ENCODE assay signal across 8 cellular contexts in the genomic region with DNA sequence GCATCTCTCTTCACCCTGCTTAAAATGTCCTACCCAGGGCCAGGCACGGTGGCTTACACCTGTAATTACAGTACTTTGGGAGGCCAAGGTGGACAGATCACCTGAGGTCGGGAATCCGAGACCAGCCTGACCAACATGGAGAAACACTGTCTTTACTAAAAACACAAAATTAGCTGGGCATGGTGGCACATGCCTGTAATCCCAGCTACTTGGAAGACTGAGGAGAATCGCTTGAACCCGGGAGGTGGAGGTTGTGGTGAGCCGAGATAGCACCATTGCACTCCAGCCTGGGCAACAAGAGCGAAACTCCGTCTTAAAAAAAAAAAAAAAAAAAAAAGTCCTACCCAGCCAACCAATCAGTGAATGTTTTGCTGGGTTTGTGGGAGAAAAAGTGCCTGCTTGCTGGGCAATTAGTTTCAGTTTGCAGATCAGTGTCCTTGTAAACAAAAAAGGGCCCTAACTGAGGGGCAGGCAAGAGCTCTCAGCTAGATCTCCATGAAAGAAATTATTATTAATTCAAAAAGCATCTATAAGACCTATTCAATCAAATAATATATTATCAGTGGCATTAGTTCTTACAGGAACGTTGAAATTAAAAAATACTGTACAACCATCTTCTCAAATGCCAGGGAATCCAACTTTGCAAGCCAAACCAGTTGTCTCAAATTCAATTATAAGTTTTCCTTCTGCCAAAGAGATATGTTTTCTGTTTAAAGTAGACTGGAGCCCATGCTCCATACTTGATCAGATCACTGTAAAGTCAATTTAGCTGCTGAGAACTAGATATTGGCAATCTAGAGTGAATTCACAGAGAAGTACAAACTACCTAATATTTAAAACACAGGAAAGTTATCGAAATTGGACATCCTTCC. TPM values are rescaled to one million over a fixed set of nuclear protein-coding genes. Genes with fewer than 3 reads are reported as not detected.
A peak's percentile ranks its signal among the peaks of the same experiment; 100 is the strongest.
DNase-seq lines count a peak whose midpoint lies in the region; ATAC-seq and TF ChIP-seq lines count a peak whose summit lies in the region.

No MANE protein-coding gene starts in this region.

- H2AFZ ChIP-seq in KMS-11 (ENCODE audit: low read depth): peak overlapping the region; percentile 56

- H3K27me3 Mint-ChIP-seq in CD4-positive, CD25-positive, alpha-beta regulatory T cell: no peaks in the 10 kb centered on the region
- H3K27me3 Mint-ChIP-seq in activated CD4-positive, alpha-beta memory T cell treated with anti-CD3 and anti-CD28 coated beads, Interleukin-2, amount 10 ng/mL, durations not matched to agents 7 days and 5 days: no peaks in the 10 kb centered on the region

- H3K4me1 Mint-ChIP-seq in CD4-positive, CD25-positive, alpha-beta regulatory T cell: peaks cover 19 to 51% (median 36%) of the 10 kb centered on the region in 4 donors
- H3K4me1 Mint-ChIP-seq in activated CD4-positive, alpha-beta memory T cell treated with anti-CD3 and anti-CD28 coated beads, Interleukin-2, amount 10 ng/mL, durations not matched to agents 7 days and 5 days: peaks cover 43% of the 10 kb centered on the region

- peak overlapping the region; percentile 51 to 96 (median 81) for H3K4me3 Mint-ChIP-seq in CD4-positive, CD25-positive, alpha-beta regulatory T cell
- peak overlapping the region; percentile 59 for H3K4me3 Mint-ChIP-seq in activated CD4-positive, alpha-beta memory T cell treated with anti-CD3 and anti-CD28 coated beads, Interleukin-2, amount 10 ng/mL, durations not matched to agents 7 days and 5 days

- no peak for TF ChIP-seq CTCF in KMS-11 (conservative IDR thresholded peaks at IDR 0.05; ENCODE audit: low read depth, low read length)

- peak overlapping the region; percentile 58 for H3K4me2 ChIP-seq in KMS-11

- DNase-seq in CD4-positive, CD25-positive, alpha-beta regulatory T cell: peak; percentile 15 to 67 (median 50)
- DNase-seq in activated CD4-positive, alpha-beta memory T cell treated with anti-CD3 and anti-CD28 coated beads, Interleukin-2, amount 10 ng/mL, durations not matched to agents 7 days and 5 days: peak; percentile 47
- DNase-seq in germinal center (ENCODE audit: low spot score) (peak; percentile 50), NCI-H524 (lab: John Stamatoyannopoulos, UW) (no peak), MV-4-11 (lab: John Stamatoyannopoulos, UW) (no peak)

- no peaks in the 10 kb centered on the region for H4K20me1 ChIP-seq in KMS-11 (ENCODE audit: insufficient read depth)

- no peaks in the 10 kb centered on the region for H3K9me3 Mint-ChIP-seq in CD4-positive, CD25-positive, alpha-beta regulatory T cell
- H3K9me3 Mint-ChIP-seq in activated CD4-positive, alpha-beta memory T cell treated with anti-CD3 and anti-CD28 coated beads, Interleukin-2, amount 10 ng/mL, durations not matched to agents 7 days and 5 days: no peaks in the 10 kb centered on the region

- H3K4me1 ChIP-seq in CD4-positive, CD25-positive, alpha-beta regulatory T cell (ENCODE audit: control insufficient read depth, insufficient read depth, low read length, poor library complexity, severe bottlenecking): peaks cover 44% of the 10 kb centered on the region
- peaks cover 58% of the 10 kb centered on the region for H3K4me1 ChIP-seq in KMS-11 (ENCODE audit: low read depth, poor library complexity, severe bottlenecking)
- H3K4me1 ChIP-seq in skeletal muscle tissue (ENCODE audit: control insufficient read depth in 3 of 3, insufficient read depth in 3 of 3, low read length in 3 of 3): peaks cover 19 to 35% (median 21%) of the 10 kb centered on the region in 3 donors

- CTCF ChIA-PET in activated CD4-positive, alpha-beta memory T cell treated with anti-CD3 and anti-CD28 coated beads, Interleukin-2, amount 10 ng/mL, durations not matched to agents 7 days and 5 days (lab: Charles Lee): interaction anchor here (0.7 to 1.7 kb wide), 2 partner anchors 90 to 116 kb away, joined by 4 to 5 read pairs; no protein-coding TSS in a partner anchor

- peak overlapping the region; percentile 89 for H3K4me3 ChIP-seq in CD4-positive, CD25-positive, alpha-beta regulatory T cell (ENCODE audit: low read depth, low read length)
- H3K4me3 ChIP-seq in KMS-11 (IDR thresholded peaks at IDR 0.05; ENCODE audit: insufficient read depth, low read depth, low read length) (no peak overlapping the region), skeletal muscle tissue (ENCODE audit: low read length in 3 of 3) (peak overlapping the region; percentile 63 to 76 (median 68))

- no peaks in the 10 kb centered on the region for H3K36me3 ChIP-seq in CD4-positive, CD25-positive, alpha-beta regulatory T cell (ENCODE audit: control insufficient read depth, insufficient read depth, low read length)
- no peaks in the 10 kb centered on the region for H3K36me3 ChIP-seq in KMS-11 (ENCODE audit: insufficient read depth)
- H3K36me3 ChIP-seq in skeletal muscle tissue (ENCODE audit: control insufficient read depth in 3 of 3, insufficient read depth in 3 of 3, low read length in 3 of 3): no peaks in the 10 kb centered on the region

- no peak for ATAC-seq in CD4-positive, CD25-positive, alpha-beta regulatory T cell (ENCODE audit: low read depth in 2 of 2)
- no peak for ATAC-seq in HG02885 (IDR thresholded peaks at IDR 0.05; ENCODE audit: poor library complexity, unreplicated experiment)

- POLR2A ChIA-PET in activated CD4-positive, alpha-beta memory T cell treated with anti-CD3 and anti-CD28 coated beads, Interleukin-2, amount 10 ng/mL, durations not matched to agents 7 days and 5 days (lab: Charles Lee): no interaction called here

- H3K36me3 Mint-ChIP-seq in CD4-positive, CD25-positive, alpha-beta regulatory T cell: no peaks in the 10 kb centered on the region
- peaks cover 3% of the 10 kb centered on the region for H3K36me3 Mint-ChIP-seq in activated CD4-positive, alpha-beta memory T cell treated with anti-CD3 and anti-CD28 coated beads, Interleukin-2, amount 10 ng/mL, durations not matched to agents 7 days and 5 days (ENCODE audit: low read depth)

- H3K79me2 ChIP-seq in KMS-11 (ENCODE audit: insufficient read depth, low read depth): peaks cover 20% of the 10 kb centered on the region; the same call in 1 of the 2 replicates

- H3K27ac ChIP-seq in CD4-positive, CD25-positive, alpha-beta regulatory T cell (ENCODE audit: insufficient read depth, low read length, poor library complexity, severe bottlenecking): peak overlapping the region; percentile 64
- H3K27ac ChIP-seq in KMS-11: peak overlapping the region; percentile 27; the same call in 1 of the 2 replicates
- H3K27ac ChIP-seq in skeletal muscle tissue (ENCODE audit: low read depth, low read length): peak overlapping the region; percentile 71

- no peaks in the 10 kb centered on the region for H3K9me3 ChIP-seq in CD4-positive, CD25-positive, alpha-beta regulatory T cell (ENCODE audit: control insufficient read depth in 2 of 2, low read length in 2 of 2)
- no peaks in the 10 kb centered on the region for H3K9me3 ChIP-seq in skeletal muscle tissue (ENCODE audit: control insufficient read depth in 3 of 3, low read length in 3 of 3)

- H3K27me3 ChIP-seq in CD4-positive, CD25-positive, alpha-beta regulatory T cell (ENCODE audit: control insufficient read depth, insufficient read depth, low read length): no peaks in the 10 kb centered on the region
- H3K27me3 ChIP-seq in KMS-11 (ENCODE audit: insufficient read depth, low read depth) (no peaks in the 10 kb centered on the region), skeletal muscle tissue (ENCODE audit: control insufficient read depth in 3 of 3, insufficient read depth in 3 of 3, low read length in 3 of 3) (no peaks in the 10 kb centered on the region)

- H3K9ac ChIP-seq in KMS-11: peak overlapping the region; percentile 19; the same call in 1 of the 2 replicates
- peak overlapping the region; percentile 71 to 81 (median 78) for H3K9ac ChIP-seq in skeletal muscle tissue (ENCODE audit: low read depth in 1 of 3, low read length in 3 of 3)

- peak overlapping the region in 2 of 3 donors; percentile 79 to 83 for H3K27ac Mint-ChIP-seq in CD4-positive, CD25-positive, alpha-beta regulatory T cell
- H3K27ac Mint-ChIP-seq in activated CD4-positive, alpha-beta memory T cell treated with anti-CD3 and anti-CD28 coated beads, Interleukin-2, amount 10 ng/mL, durations not matched to agents 7 days and 5 days: peak overlapping the region; percentile 73

RNA-seq across cellular contexts. Expression of a gene that starts 3.9 kb away (rescaled TPM):
- 17.8 TPM for total RNA-seq in CD4-positive, CD25-positive, alpha-beta regulatory T cell
- 1 to 10 TPM; 4.6 to 7.7 (median 7.3) TPM for polyA plus RNA-seq in CD4-positive, CD25-positive, alpha-beta regulatory T cell
- total RNA-seq in activated CD4-positive, alpha-beta memory T cell treated with anti-CD3 and anti-CD28 coated beads, Interleukin-2, amount 10 ng/mL, durations not matched to agents 7 days and 5 days: 10 to 100 TPM; 10.6 TPM
- 6.8 TPM for total RNA-seq in skeletal muscle tissue

Comparison
In these comparisons a context has a peak if more than half of its experiments do, and no peak if none do; other contexts are left out.
1. DNase-seq: peak in CD4-positive, CD25-positive, alpha-beta regulatory T cell (3 of 3), activated CD4-positive, alpha-beta memory T cell treated with anti-CD3 and anti-CD28 coated beads, Interleukin-2, amount 10 ng/mL, durations not matched to agents 7 days and 5 days (single experiment) and germinal center (single experiment); none in NCI-H524 (0 of 2) and MV-4-11 (single experiment).
2. Peak in every context shown above with its lines, with median percentiles within 50 percentile points of each other: H3K27ac ChIP-seq.